11 cellular contexts compared by ENCODE assay signal in genomic region chr6:30507849-30508843, GRCh38. TPM values are rescaled to one million over a fixed set of nuclear protein-coding genes. Genes with fewer than 3 reads are reported as not detected.
DNase-seq lines count a peak whose midpoint lies in the region; ATAC-seq and TF ChIP-seq lines count a peak whose summit lies in the region.
"Had no signal": no experiment of that assay in that cellular context is flagged by ENCODE, and none has a peak within 500 bp of the region (broad histone marks: within the 10 kb centered on the region; RNA-seq: fewer than 3 reads in every experiment).

No MANE protein-coding gene starts in this region.

- DNase-seq in NCI-H2171 treated with DMSO at 0.1 percent for 48 hours (lab: John Stamatoyannopoulos, UW), result peak; percentile 17
- no peak for DNase-seq in NCI-H2171 (lab: John Stamatoyannopoulos, UW)
- DNase-seq in activated T-helper 2 cell treated with anti-CD3 and anti-CD28 coated beads, Interferon-gamma antibody, Interleukin-2, Interleukin-4, amounts not matched to agents 10 μg/mL and 5 μg/mL and 100 μg/mL, durations not matched to agents 14 hours and 24 hours and 36 hours (ENCODE audit: low spot score), result no peak
- no peak for DNase-seq in spleen
- DNase-seq in MG63, result no peak
- DNase-seq in NCI-H1092 treated with DMSO at 0.1 percent for 48 hours (lab: John Stamatoyannopoulos, UW), result no peak
- DNase-seq: hippocampal formation, nucleus accumbens had no signal

- H3K9me3 Mint-ChIP-seq in IgD-negative memory B cell, result no peaks in the 10 kb centered on the region
- H3K9me3 Mint-ChIP-seq in activated T-helper 2 cell treated with anti-CD3 and anti-CD28 coated beads, Interferon-gamma antibody, Interleukin-2, Interleukin-4, amounts not matched to agents 10 μg/mL and 5 μg/mL and 100 μg/mL, durations not matched to agents 14 hours and 24 hours and 36 hours, result no peaks in the 10 kb centered on the region

- ATAC-seq in GM19463 (IDR thresholded peaks at IDR 0.05; ENCODE audit: unreplicated experiment), result no peak

- H3K36me3 ChIP-seq in spleen (no peaks in the 10 kb centered on the region), MG63 (no peaks in the 10 kb centered on the region)

- peak overlapping the region in 2 of 8 donors; percentile 4 to 44 for H3K4me3 ChIP-seq in spleen
- H3K4me3 ChIP-seq in MG63, result no peak overlapping the region

- H3K36me3 Mint-ChIP-seq in IgD-negative memory B cell, result no peaks in the 10 kb centered on the region
- H3K36me3 Mint-ChIP-seq in activated T-helper 2 cell treated with anti-CD3 and anti-CD28 coated beads, Interferon-gamma antibody, Interleukin-2, Interleukin-4, amounts not matched to agents 10 μg/mL and 5 μg/mL and 100 μg/mL, durations not matched to agents 14 hours and 24 hours and 36 hours (ENCODE audit: low read depth), result peaks cover 5% of the 10 kb centered on the region

- TF ChIP-seq POLR2A in spleen (IDR thresholded peaks at IDR 0.05), result no peak

- H3K4me1 Mint-ChIP-seq in IgD-negative memory B cell, result peaks cover 47 to 56% (median 52%) of the 10 kb centered on the region in 3 donors
- peaks cover 43% of the 10 kb centered on the region for H3K4me1 Mint-ChIP-seq in activated T-helper 2 cell treated with anti-CD3 and anti-CD28 coated beads, Interferon-gamma antibody, Interleukin-2, Interleukin-4, amounts not matched to agents 10 μg/mL and 5 μg/mL and 100 μg/mL, durations not matched to agents 14 hours and 24 hours and 36 hours (ENCODE audit: low read depth)

- TF ChIP-seq CTCF in spleen (IDR thresholded peaks at IDR 0.05 in 8 of 11, conservative IDR thresholded peaks at IDR 0.05 in 3 of 11), result no peak

- peak overlapping the region; percentile 84 to 97 (median 90) for H3K27ac Mint-ChIP-seq in IgD-negative memory B cell
- H3K27ac Mint-ChIP-seq in activated T-helper 2 cell treated with anti-CD3 and anti-CD28 coated beads, Interferon-gamma antibody, Interleukin-2, Interleukin-4, amounts not matched to agents 10 μg/mL and 5 μg/mL and 100 μg/mL, durations not matched to agents 14 hours and 24 hours and 36 hours, result peak overlapping the region; percentile 82

- H3K4me1 ChIP-seq in spleen, result peaks cover 28 to 88% (median 59%) of the 10 kb centered on the region in 6 donors

- no peaks in the 10 kb centered on the region for H3K27me3 Mint-ChIP-seq in IgD-negative memory B cell
- H3K27me3 Mint-ChIP-seq in activated T-helper 2 cell treated with anti-CD3 and anti-CD28 coated beads, Interferon-gamma antibody, Interleukin-2, Interleukin-4, amounts not matched to agents 10 μg/mL and 5 μg/mL and 100 μg/mL, durations not matched to agents 14 hours and 24 hours and 36 hours (ENCODE audit: low read depth), result no peaks in the 10 kb centered on the region

- intact Hi-C loops in activated T-helper 2 cell treated with anti-CD3 and anti-CD28 coated beads, Interferon-gamma antibody, Interleukin-2, Interleukin-4, amounts not matched to agents 10 μg/mL and 5 μg/mL and 100 μg/mL, durations not matched to agents 14 hours and 24 hours and 36 hours (cut with micrococcal nuclease), result no loop called here
- intact Hi-C loops in spleen (cut with DNase I; ENCODE audit: low total_unique reads), result no loop called here

- 69 to 74% (median 73%) methylated on average over 5 of the region's 5 CpGs for WGBS in spleen, 5 donors

- H3K27ac ChIP-seq in spleen, result peak overlapping the region; percentile 78 to 95 (median 90)
- H3K27ac ChIP-seq: 22Rv1 had no signal

- H3K9me3 ChIP-seq in spleen (no peaks in the 10 kb centered on the region), MG63 (no peaks in the 10 kb centered on the region)

- H3K4me3 Mint-ChIP-seq in IgD-negative memory B cell, result peak overlapping the region; percentile 70 to 92 (median 82)
- peak overlapping the region; percentile 23 for H3K4me3 Mint-ChIP-seq in activated T-helper 2 cell treated with anti-CD3 and anti-CD28 coated beads, Interferon-gamma antibody, Interleukin-2, Interleukin-4, amounts not matched to agents 10 μg/mL and 5 μg/mL and 100 μg/mL, durations not matched to agents 14 hours and 24 hours and 36 hours (ENCODE audit: low read depth)

- no peaks in the 10 kb centered on the region for H3K27me3 ChIP-seq in spleen (replicated peaks in 1 of 7)
- H3K27me3 ChIP-seq in MG63, result no peaks in the 10 kb centered on the region

RNA-seq across cellular contexts. Expression of gene HLA-E, which starts 18.8 kb away (rescaled TPM):
- 2,343 TPM for polyA plus RNA-seq in IgD-negative memory B cell
- total RNA-seq in activated T-helper 2 cell treated with anti-CD3 and anti-CD28 coated beads, Interferon-gamma antibody, Interleukin-2, Interleukin-4, amounts not matched to agents 10 μg/mL and 5 μg/mL and 100 μg/mL, durations not matched to agents 14 hours and 24 hours and 36 hours, result 358 and 360 TPM in 2 replicates
- 1,000 to 10,000 TPM; 1,072 to 2,111 (median 1,510) TPM for total RNA-seq in spleen
- 100 to 1,000 TPM; 514 to 675 (median 646) TPM for polyA plus RNA-seq in spleen
- 25.6 and 28.9 TPM in 2 replicates for total RNA-seq in MG63 (2014; rRNA removed; shearing (Covaris generic); ENCODE audit: low replicate concordance)

RNA-seq across cellular contexts. Expression of gene GNL1, which starts 48.1 kb away (rescaled TPM):
- 46.1 TPM for polyA plus RNA-seq in IgD-negative memory B cell
- 79.8 and 88.2 TPM in 2 replicates for total RNA-seq in activated T-helper 2 cell treated with anti-CD3 and anti-CD28 coated beads, Interferon-gamma antibody, Interleukin-2, Interleukin-4, amounts not matched to agents 10 μg/mL and 5 μg/mL and 100 μg/mL, durations not matched to agents 14 hours and 24 hours and 36 hours
- total RNA-seq in spleen, result 10 to 100 TPM; 28.0 to 84.6 (median 56.7) TPM
- 10 to 100 TPM; 40.3 to 55.6 (median 45.6) TPM for polyA plus RNA-seq in spleen
- 27.3 and 33.6 TPM in 2 replicates for total RNA-seq in MG63 (2014; rRNA removed; shearing (Covaris generic); ENCODE audit: low replicate concordance)

RNA-seq across cellular contexts. Expression of gene PRR3, which starts 48.9 kb away (rescaled TPM):
- polyA plus RNA-seq in IgD-negative memory B cell, result 8.8 TPM
- 35.0 and 36.6 TPM in 2 replicates for total RNA-seq in activated T-helper 2 cell treated with anti-CD3 and anti-CD28 coated beads, Interferon-gamma antibody, Interleukin-2, Interleukin-4, amounts not matched to agents 10 μg/mL and 5 μg/mL and 100 μg/mL, durations not matched to agents 14 hours and 24 hours and 36 hours
- 10 to 100 TPM in 6 of 7 donors, 1 to 10 TPM in 1; 8.1 to 19.6 (median 12.9) TPM for total RNA-seq in spleen
- polyA plus RNA-seq in spleen, result 10 to 100 TPM; 11.5 to 15.6 (median 12.9) TPM
- 0.64 and 1.2 TPM in 2 replicates for total RNA-seq in MG63 (2014; rRNA removed; shearing (Covaris generic); ENCODE audit: low replicate concordance)

Comparison
In these comparisons a context has a peak if more than half of its experiments do, and no peak if none do; other contexts are left out.
1. RNA of gene HLA-E, which starts 18.8 kb away (total RNA-seq): 1,072 to 2,111 TPM in spleen and 358 to 360 TPM in activated T-helper 2 cell treated with anti-CD3 and anti-CD28 coated beads, Interferon-gamma antibody, Interleukin-2, Interleukin-4, amounts not matched to agents 10 μg/mL and 5 μg/mL and 100 μg/mL, durations not matched to agents 14 hours and 24 hours and 36 hours; 25.6 to 28.9 TPM in MG63; every median in the first group is over 10 times any median in the second.